8 cellular contexts compared by ENCODE assay signal in the genomic region with DNA sequence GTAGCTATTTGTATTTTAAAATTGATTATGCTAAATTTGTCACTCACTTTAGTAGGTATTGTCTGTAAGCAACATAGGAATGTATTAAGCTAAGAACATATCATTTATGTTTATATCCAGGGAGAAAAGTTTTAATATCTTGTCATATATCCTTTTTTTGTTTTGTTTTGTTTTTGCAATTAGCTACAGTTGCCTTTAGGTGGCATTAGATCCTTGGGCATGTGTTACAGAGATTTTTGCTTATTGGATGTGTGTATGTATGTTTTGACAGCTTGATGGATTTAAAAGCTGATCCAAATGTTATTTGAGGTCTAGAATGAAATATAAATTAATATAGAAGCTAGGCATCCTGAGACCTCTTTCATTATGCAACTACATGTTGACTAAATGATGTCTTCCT. TPM values are rescaled to one million over a fixed set of nuclear protein-coding genes. Genes with fewer than 3 reads are reported as not detected.
DNase-seq lines count a peak whose midpoint lies in the region; ATAC-seq and TF ChIP-seq lines count a peak whose summit lies in the region.

No MANE protein-coding gene starts in this region.

- no peak overlapping the region for H4K12ac ChIP-seq in trophoblast cell (ENCODE audit: low read depth, low read length)

- H2AFZ ChIP-seq in HCT116 (ENCODE audit: low read depth, low read length, poor library complexity, severe bottlenecking) (peak overlapping the region; percentile 24), trophoblast cell (ENCODE audit: insufficient read depth, low read length, poor library complexity) (no peak overlapping the region)

- H3K4me3 ChIP-seq in HCT116 (replicated peaks in 1 of 2; ENCODE audit: low read depth in 1 of 2, low read length in 2 of 2) (no peak overlapping the region), right lobe of liver (no peak overlapping the region), trophoblast cell (ENCODE audit: low read depth, low read length) (no peak overlapping the region)

- no peak overlapping the region for H3K27ac Mint-ChIP-seq in Calu3 (ENCODE audit: unreplicated experiment)

- H2BK120ac ChIP-seq in trophoblast cell (ENCODE audit: insufficient read depth, low read length, poor library complexity): no peak overlapping the region

- H3K4me1 ChIP-seq in HCT116 (ENCODE audit: control insufficient read depth in 1 of 2, insufficient read depth in 2 of 2, low read length in 2 of 2) (no peaks in the 10 kb centered on the region), right lobe of liver (no peaks in the 10 kb centered on the region), trophoblast cell (ENCODE audit: control insufficient read depth in 1 of 2, insufficient read depth in 2 of 2, low read length in 2 of 2) (no peaks in the 10 kb centered on the region)

- no peak overlapping the region for H2BK5ac ChIP-seq in trophoblast cell (ENCODE audit: low read depth, low read length, poor library complexity)

- DNase-seq in Calu3: no peak
- DNase-seq in HCT116 (ENCODE audit: low read depth, low spot score): peak; percentile 24
- DNase-seq in astrocyte of the hippocampus (ENCODE audit: low read depth, low spot score): peak; percentile 31
- no peak for DNase-seq in right lobe of liver
- no peak for DNase-seq in SHP77 (lab: John Stamatoyannopoulos, UW)
- DNase-seq in trophoblast cell: no peak

- peak; percentile 32 for TF ChIP-seq CTCF in Calu3 (IDR thresholded peaks at IDR 0.05; ENCODE audit: unreplicated experiment)
- TF ChIP-seq CTCF in HCT116 (IDR thresholded peaks at IDR 0.05 in 2 of 3, conservative IDR thresholded peaks at IDR 0.05 in 1 of 3; ENCODE audit: borderline replicate concordance in 1 of 3, insufficient read depth in 1 of 3, low read depth in 2 of 3, low read length in 2 of 3): peak; percentile 49 to 75 (median 72); a peak in 5 of 6 replicates
- TF ChIP-seq CTCF in right lobe of liver (IDR thresholded peaks at IDR 0.05): peak; percentile 47 to 54 (median 50)

- ATAC-seq in HCT116 (peak; percentile 46; the same call in 1 of the 2 replicates), right lobe of liver (peak in 2 of 4 donors; percentile 48 to 50), HG03520 (IDR thresholded peaks at IDR 0.05; ENCODE audit: unreplicated experiment) (no peak), HG03571 (IDR thresholded peaks at IDR 0.05; ENCODE audit: unreplicated experiment) (no peak)

- H3K79me2 ChIP-seq in HCT116 (ENCODE audit: insufficient read depth, low read length): no peaks in the 10 kb centered on the region
- no peaks in the 10 kb centered on the region for H3K79me2 ChIP-seq in trophoblast cell (ENCODE audit: control insufficient read depth, insufficient read depth, low read length, poor library complexity)

- no peak overlapping the region for H3K23ac ChIP-seq in trophoblast cell (ENCODE audit: low read length)

- no peak overlapping the region for H2AK5ac ChIP-seq in trophoblast cell (ENCODE audit: low read length)

- H3K18ac ChIP-seq in trophoblast cell (ENCODE audit: low read length): no peak overlapping the region

- H3K36me3 Mint-ChIP-seq in Calu3 (ENCODE audit: insufficient read depth, unreplicated experiment): no peaks in the 10 kb centered on the region

- H3K27ac ChIP-seq in HCT116 (ENCODE audit: low read depth, low read length) (no peak overlapping the region), right lobe of liver (no peak overlapping the region), trophoblast cell (ENCODE audit: low read depth, low read length) (no peak overlapping the region)

- no peak overlapping the region for H4K8ac ChIP-seq in trophoblast cell (ENCODE audit: low read depth, low read length)

- no peak overlapping the region for H3K4ac ChIP-seq in trophoblast cell (ENCODE audit: low read depth, low read length)

- intact Hi-C loops in Calu3 (cut with micrococcal nuclease; ENCODE audit: unreplicated experiment) (loop anchor here (1.0 to 5.0 kb wide), 2 partner anchors 341 to 394 kb away; no protein-coding TSS in a partner anchor), HCT116 (cut with micrococcal nuclease) (loop anchor here (1.0 to 10.0 kb wide), 2 partner anchors 393 to 1118 kb away; no protein-coding TSS in a partner anchor), right lobe of liver (cut with DNase I) (no loop called here)

- H3K27me3 Mint-ChIP-seq in Calu3 (ENCODE audit: unreplicated experiment): no peaks in the 10 kb centered on the region

- no peaks in the 10 kb centered on the region for H3K79me1 ChIP-seq in trophoblast cell (ENCODE audit: low read length)

- POLR2A ChIA-PET in HCT116 (lab: Charles Lee): interaction anchor here (1.0 kb wide), 1 partner anchor 400 kb away, joined by 4 read pairs; no protein-coding TSS in a partner anchor

- H3K9me3 ChIP-seq in HCT116 (ENCODE audit: control insufficient read depth in 1 of 2, insufficient read depth in 1 of 2, low read depth in 1 of 2, low read length in 2 of 2): no peaks in the 10 kb centered on the region
- no peaks in the 10 kb centered on the region for H3K9me3 ChIP-seq in right lobe of liver
- peaks cover 1% of the 10 kb centered on the region for H3K9me3 ChIP-seq in trophoblast cell (ENCODE audit: insufficient read depth, low read depth, low read length)

- TF ChIP-seq RAD21 in HCT116 (IDR thresholded peaks at IDR 0.05; ENCODE audit: low read depth): peak; percentile 87

- H3K9ac ChIP-seq in HCT116 (ENCODE audit: low read length) (no peak overlapping the region), trophoblast cell (ENCODE audit: low read length) (no peak overlapping the region)

- RAD21 ChIA-PET in HCT116 (lab: Charles Lee; ENCODE audit: low non-redundant PET in 1 of 2, low total read pairs in 2 of 2, uncharacterized antibody in 2 of 2, unreplicated experiment in 2 of 2): interaction anchor here (0.6 to 1.3 kb wide), 4 partner anchors 25 to 400 kb away, joined by 4 to 9 read pairs (median 6); no protein-coding TSS in a partner anchor

- no peaks in the 10 kb centered on the region for H3K4me1 Mint-ChIP-seq in Calu3 (ENCODE audit: low read depth, unreplicated experiment)

- no peaks in the 10 kb centered on the region for H3K9me3 Mint-ChIP-seq in Calu3 (ENCODE audit: low read depth, unreplicated experiment)

- no peak overlapping the region for H4K91ac ChIP-seq in trophoblast cell (ENCODE audit: low read depth, low read length)

- TF ChIP-seq POLR2A in HCT116 (IDR thresholded peaks at IDR 0.05; ENCODE audit: borderline replicate concordance, extremely low read depth, insufficient read depth, insufficient read length): no peak
- TF ChIP-seq POLR2A in right lobe of liver (IDR thresholded peaks at IDR 0.05): no peak

- BruUV-seq in Calu3 (replicated peaks; lab: Mats Ljungman, UMichigan) (no TSS peak), HCT116 (replicated peaks; lab: Mats Ljungman, UMichigan) (no TSS peak)

- H3K36me3 ChIP-seq in HCT116 (ENCODE audit: control insufficient read depth in 1 of 2, insufficient read depth in 2 of 2, low read length in 2 of 2) (no peaks in the 10 kb centered on the region), right lobe of liver (no peaks in the 10 kb centered on the region), trophoblast cell (ENCODE audit: control insufficient read depth in 1 of 2, insufficient read depth in 2 of 2, low read length in 2 of 2) (no peaks in the 10 kb centered on the region)

- no peaks in the 10 kb centered on the region for H4K20me1 ChIP-seq in HCT116 (ENCODE audit: insufficient read depth)

- H3K9me2 ChIP-seq in HCT116 (ENCODE audit: insufficient read depth): no peaks in the 10 kb centered on the region

- CTCF ChIA-PET in Calu3 (lab: Charles Lee) (interaction anchor here (0.8 to 1.1 kb wide), 5 partner anchors 9 to 400 kb away, joined by 3 to 12 read pairs (median 3); no protein-coding TSS in a partner anchor), HCT116 (lab: Charles Lee) (interaction anchor here (0.6 to 3.8 kb wide), 13 partner anchors 17 to 1880 kb away, joined by 3 to 54 read pairs (median 7); a partner anchor contains a TSS)

- no peak overlapping the region for H3K4me3 Mint-ChIP-seq in Calu3 (ENCODE audit: low read depth, unreplicated experiment)

- H3K4me2 ChIP-seq in HCT116 (ENCODE audit: low read length) (no peak overlapping the region), trophoblast cell (ENCODE audit: low read length) (no peak overlapping the region)

- no peak overlapping the region for H2BK12ac ChIP-seq in trophoblast cell (ENCODE audit: low read length)

- H3K27me3 ChIP-seq in HCT116 (ENCODE audit: insufficient read depth, low read length): no peaks in the 10 kb centered on the region
- no peaks in the 10 kb centered on the region for H3K27me3 ChIP-seq in right lobe of liver
- no peaks in the 10 kb centered on the region for H3K27me3 ChIP-seq in trophoblast cell (ENCODE audit: insufficient read depth, low read length)

- no peak overlapping the region for H3K14ac ChIP-seq in trophoblast cell (ENCODE audit: low read length)

TF ChIP-seq in HCT116, 20 proteins besides CTCF, POLR2A, EP300 and RAD21:
- TF ChIP-seq SIN3A (IDR thresholded peaks at IDR 0.05; ENCODE audit: low read depth) (no peak), ELF1 (IDR thresholded peaks at IDR 0.05; ENCODE audit: borderline replicate concordance, low read depth) (no peak)
TF ChIP-seq in HCT116: peak in this region for 0.

RNA-seq across cellular contexts. Expression of a gene that starts 36.1 kb away (rescaled TPM):
- 31.7 and 32.7 TPM in 2 replicates for total RNA-seq in Calu3 (2022)
- 37.2 TPM for total RNA-seq in HCT116 (2021; ENCODE audit: unreplicated experiment)
- 9.7 and 10.9 TPM in 2 replicates for polyA plus RNA-seq in HCT116 (2012)
- 10 to 100 TPM; 13.8 to 25.6 (median 20.2) TPM for total RNA-seq in right lobe of liver
- 15.6 and 16.1 TPM in 2 replicates for polyA plus RNA-seq in trophoblast cell (2013)

Comparison
In these comparisons a context has a peak if more than half of its experiments do, and no peak if none do; other contexts are left out.
1. DNase-seq: peak in HCT116 (single experiment) and astrocyte of the hippocampus (single experiment); none in Calu3 (single experiment), right lobe of liver (0 of 3), SHP77 (0 of 2) and trophoblast cell (0 of 2).
2. intact Hi-C loops: an anchor here in Calu3 (1.0 to 5.0 kb wide) and HCT116 (1.0 to 10.0 kb wide); none called in right lobe of liver.
3. Peak in every context shown above with its lines, with median percentiles within 50 percentile points of each other: CTCF ChIP-seq.